10 cellular contexts compared by ENCODE assay signal in genomic region chr5:88952344-88952743, GRCh38.
DNase-seq lines count a peak whose midpoint lies in the region; ATAC-seq and FAIRE-seq lines count a peak whose summit lies in the region.
"Had no signal": no experiment of that assay in that cellular context is flagged by ENCODE, and none has a peak within 500 bp of the region (broad histone marks: within the 10 kb centered on the region; RNA-seq: fewer than 3 reads in every experiment).

No MANE protein-coding gene starts in this region.

- ATAC-seq in GM21367 (IDR thresholded peaks at IDR 0.05; ENCODE audit: unreplicated experiment) (no peak), HG02870 (IDR thresholded peaks at IDR 0.05; ENCODE audit: unreplicated experiment) (no peak)
- ATAC-seq: naive thymus-derived CD8-positive, alpha-beta T cell had no signal

- peak; percentile 13 for FAIRE-seq in islet of Langerhans (lab: Jason Lieb, UNC)

- peak; percentile 9 for DNase-seq in EH (ENCODE audit: low read depth)
- peak; percentile 68 for DNase-seq in NCI-H1436 treated with DMSO at 0.1 percent for 48 hours (lab: John Stamatoyannopoulos, UW)
- DNase-seq in RPMI8226, result peak; percentile 27
- no peak for DNase-seq in SKM-1 (lab: John Stamatoyannopoulos, UW; ENCODE audit: unreplicated experiment)
- DNase-seq in mucosa of gallbladder (ENCODE audit: low spot score), result no peak
- DNase-seq: CD8-positive, alpha-beta memory T cell; naive thymus-derived CD8-positive, alpha-beta T cell had no signal

Comparison
In these comparisons a context has a peak if more than half of its experiments do, and no peak if none do; other contexts are left out.
1. DNase-seq: peak in EH (single experiment), NCI-H1436 treated with DMSO at 0.1 percent for 48 hours (single experiment) and RPMI8226 (single experiment); none in SKM-1 (single experiment) and mucosa of gallbladder (single experiment).